ENCODE assay signal across 2 cellular contexts in the genomic region with DNA sequence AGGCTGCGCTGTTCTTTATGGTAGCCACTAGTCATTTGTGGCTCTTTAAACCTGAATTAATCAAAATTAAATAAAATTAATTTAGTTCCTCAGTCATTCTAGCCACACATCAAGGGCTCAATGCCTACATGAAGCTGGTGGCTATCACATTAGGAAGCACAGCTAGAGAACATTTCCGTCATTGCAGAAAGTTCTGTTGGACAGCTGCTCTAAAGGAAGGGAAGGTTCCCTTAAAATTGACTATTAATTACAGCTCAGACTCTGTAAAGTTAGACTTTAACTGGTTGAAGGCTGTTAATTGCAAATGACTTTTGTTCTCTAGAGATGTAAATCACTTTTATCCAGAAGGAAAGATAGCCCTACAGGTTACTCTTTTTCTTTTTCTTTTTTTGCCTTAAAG.
TF ChIP-seq lines count a peak whose summit lies in the region.

No MANE protein-coding gene starts in this region.

TF ChIP-seq in liver, 16 proteins besides CTCF, POLR2A, EP300 and RAD21 (continued from another document):
- TF ChIP-seq, protein P1, sequence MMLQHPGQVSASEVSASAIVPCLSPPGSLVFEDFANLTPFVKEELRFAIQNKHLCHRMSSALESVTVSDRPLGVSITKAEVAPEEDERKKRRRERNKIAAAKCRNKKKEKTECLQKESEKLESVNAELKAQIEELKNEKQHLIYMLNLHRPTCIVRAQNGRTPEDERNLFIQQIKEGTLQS (IDR thresholded peaks at IDR 0.05) = no peak

TF ChIP-seq in HepG2, 621 proteins besides CTCF, POLR2A, EP300 and RAD21 (continued from another document):
- TF ChIP-seq ZBTB40 (IDR thresholded peaks at IDR 0.05) = no peak
- TF ChIP-seq ZBTB40 (CRISPR knock-in tag; IDR thresholded peaks at IDR 0.05) = no peak
- TF ChIP-seq, protein P2, sequence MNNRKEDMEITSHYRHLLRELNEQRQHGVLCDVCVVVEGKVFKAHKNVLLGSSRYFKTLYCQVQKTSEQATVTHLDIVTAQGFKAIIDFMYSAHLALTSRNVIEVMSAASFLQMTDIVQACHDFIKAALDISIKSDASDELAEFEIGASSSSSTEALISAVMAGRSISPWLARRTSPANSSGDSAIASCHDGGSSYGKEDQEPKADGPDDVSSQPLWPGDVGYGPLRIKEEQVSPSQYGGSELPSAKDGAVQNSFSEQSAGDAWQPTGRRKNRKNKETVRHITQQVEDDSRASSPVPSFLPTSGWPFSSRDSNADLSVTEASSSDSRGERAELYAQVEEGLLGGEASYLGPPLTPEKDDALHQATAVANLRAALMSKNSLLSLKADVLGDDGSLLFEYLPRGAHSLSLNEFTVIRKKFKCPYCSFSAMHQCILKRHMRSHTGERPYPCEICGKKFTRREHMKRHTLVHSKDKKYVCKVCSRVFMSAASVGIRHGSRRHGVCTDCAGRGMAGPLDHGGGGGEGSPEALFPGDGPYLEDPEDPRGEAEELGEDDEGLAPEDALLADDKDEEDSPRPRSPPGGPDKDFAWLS (CRISPR knock-in tag; IDR thresholded peaks at IDR 0.05; ENCODE audit: borderline replicate concordance) = no peak
- TF ChIP-seq, protein P3, sequence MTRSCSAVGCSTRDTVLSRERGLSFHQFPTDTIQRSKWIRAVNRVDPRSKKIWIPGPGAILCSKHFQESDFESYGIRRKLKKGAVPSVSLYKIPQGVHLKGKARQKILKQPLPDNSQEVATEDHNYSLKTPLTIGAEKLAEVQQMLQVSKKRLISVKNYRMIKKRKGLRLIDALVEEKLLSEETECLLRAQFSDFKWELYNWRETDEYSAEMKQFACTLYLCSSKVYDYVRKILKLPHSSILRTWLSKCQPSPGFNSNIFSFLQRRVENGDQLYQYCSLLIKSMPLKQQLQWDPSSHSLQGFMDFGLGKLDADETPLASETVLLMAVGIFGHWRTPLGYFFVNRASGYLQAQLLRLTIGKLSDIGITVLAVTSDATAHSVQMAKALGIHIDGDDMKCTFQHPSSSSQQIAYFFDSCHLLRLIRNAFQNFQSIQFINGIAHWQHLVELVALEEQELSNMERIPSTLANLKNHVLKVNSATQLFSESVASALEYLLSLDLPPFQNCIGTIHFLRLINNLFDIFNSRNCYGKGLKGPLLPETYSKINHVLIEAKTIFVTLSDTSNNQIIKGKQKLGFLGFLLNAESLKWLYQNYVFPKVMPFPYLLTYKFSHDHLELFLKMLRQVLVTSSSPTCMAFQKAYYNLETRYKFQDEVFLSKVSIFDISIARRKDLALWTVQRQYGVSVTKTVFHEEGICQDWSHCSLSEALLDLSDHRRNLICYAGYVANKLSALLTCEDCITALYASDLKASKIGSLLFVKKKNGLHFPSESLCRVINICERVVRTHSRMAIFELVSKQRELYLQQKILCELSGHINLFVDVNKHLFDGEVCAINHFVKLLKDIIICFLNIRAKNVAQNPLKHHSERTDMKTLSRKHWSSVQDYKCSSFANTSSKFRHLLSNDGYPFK (CRISPR knock-in tag; IDR thresholded peaks at IDR 0.05; ENCODE audit: borderline replicate concordance) = no peak
- no peak for TF ChIP-seq ZNF850 (CRISPR knock-in tag; conservative IDR thresholded peaks at IDR 0.05)
- TF ChIP-seq RORA (CRISPR knock-in tag; IDR thresholded peaks at IDR 0.05) = no peak
- TF ChIP-seq ZNF510 (CRISPR knock-in tag; IDR thresholded peaks at IDR 0.05; ENCODE audit: low read depth) = no peak
TF ChIP-seq in HepG2: peak in this region for 0.
